Comparison of ENCODE assay signal across 14 cellular contexts in genomic region chr11:68122936-68123539, GRCh38. TPM values are rescaled to one million over a fixed set of nuclear protein-coding genes. Genes with fewer than 3 reads are reported as not detected.
DNase-seq lines count a peak whose midpoint lies in the region; ATAC-seq, FAIRE-seq and TF ChIP-seq lines count a peak whose summit lies in the region.
"Had no signal": no experiment of that assay in that cellular context is flagged by ENCODE, and none has a peak within 500 bp of the region (broad histone marks: within the 10 kb centered on the region; RNA-seq: fewer than 3 reads in every experiment).

No MANE protein-coding gene starts in this region.

- TF ChIP-seq CTCF in activated B cell treated with CpG ODN at 0.5 μM for 24 hours (IDR thresholded peaks at IDR 0.05) (no peak), liver (IDR thresholded peaks at IDR 0.05; ENCODE audit: low read depth, low read length, missing input control) (no peak)

- H3K4me3 Mint-ChIP-seq in T-helper 2 cell treated with Interferon-gamma antibody and Interleukin-4, amounts not matched to agents 5 μg/mL and 100 μg/mL, for 36 hours, result peak overlapping the region; percentile 13
- H3K4me3 Mint-ChIP-seq in activated B cell treated with CpG ODN at 0.5 μM for 24 hours, result peak overlapping the region; percentile 52

- H3K4me1 ChIP-seq in liver (ENCODE audit: control insufficient read depth in 4 of 4, insufficient read depth in 4 of 4, low read length in 3 of 4), result peaks cover 16 to 64% (median 49%) of the 10 kb centered on the region in 4 donors
- peaks cover 0 to 2% of the 10 kb centered on the region in 2 donors for H3K4me1 ChIP-seq in small intestine (ENCODE audit: control insufficient read depth in 2 of 2, insufficient read depth in 1 of 2, low read depth in 1 of 2, low read length in 1 of 2)

- H3K4me1 Mint-ChIP-seq in T-helper 2 cell treated with Interferon-gamma antibody and Interleukin-4, amounts not matched to agents 5 μg/mL and 100 μg/mL, for 36 hours (ENCODE audit: low read depth), result peaks cover 14% of the 10 kb centered on the region
- H3K4me1 Mint-ChIP-seq in activated B cell treated with CpG ODN at 0.5 μM for 24 hours, result peaks cover 25% of the 10 kb centered on the region

- H3K27me3 ChIP-seq in liver (ENCODE audit: control insufficient read depth in 4 of 4, insufficient read depth in 4 of 4, low read length in 3 of 4), result no peaks in the 10 kb centered on the region
- no peaks in the 10 kb centered on the region for H3K27me3 ChIP-seq in small intestine (ENCODE audit: control insufficient read depth in 2 of 2, insufficient read depth in 2 of 2, low read length in 2 of 2)
- H3K27me3 ChIP-seq: dorsolateral prefrontal cortex had no signal

- no peak overlapping the region for H3K27ac Mint-ChIP-seq in T-helper 2 cell treated with Interferon-gamma antibody and Interleukin-4, amounts not matched to agents 5 μg/mL and 100 μg/mL, for 36 hours
- peak overlapping the region; percentile 30 for H3K27ac Mint-ChIP-seq in activated B cell treated with CpG ODN at 0.5 μM for 24 hours

- intact Hi-C loops in activated B cell treated with CpG ODN at 0.5 μM for 24 hours (cut with micrococcal nuclease), result loop anchor here (5.0 kb wide), 1 partner anchor 121 kb away; the partner anchor contains the start of gene UNC93B1

- FAIRE-seq in small intestine (lab: Jason Lieb, UNC), result no peak

- H3K4me3 ChIP-seq in liver (ENCODE audit: low read depth in 1 of 3, low read length in 3 of 3) (no peak overlapping the region), small intestine (ENCODE audit: low read depth in 1 of 2, low read length in 2 of 2) (no peak overlapping the region)

- peak in 1 of 2 donors; percentile 25 for TF ChIP-seq RAD21 in liver (IDR thresholded peaks at IDR 0.05)

- H3K9me3 Mint-ChIP-seq in T-helper 2 cell treated with Interferon-gamma antibody and Interleukin-4, amounts not matched to agents 5 μg/mL and 100 μg/mL, for 36 hours, result no peaks in the 10 kb centered on the region
- H3K9me3 Mint-ChIP-seq in activated B cell treated with CpG ODN at 0.5 μM for 24 hours, result no peaks in the 10 kb centered on the region

- POLR2A ChIA-PET in activated B cell treated with CpG ODN at 0.5 μM for 24 hours (lab: Charles Lee), result no interaction called here

- no peaks in the 10 kb centered on the region for H3K36me3 Mint-ChIP-seq in T-helper 2 cell treated with Interferon-gamma antibody and Interleukin-4, amounts not matched to agents 5 μg/mL and 100 μg/mL, for 36 hours (ENCODE audit: low read depth)
- peaks cover 2% of the 10 kb centered on the region for H3K36me3 Mint-ChIP-seq in activated B cell treated with CpG ODN at 0.5 μM for 24 hours (ENCODE audit: low read depth)

- WGBS in liver, result 57% methylated on average over 9 of the region's 9 CpGs
- 74 to 84% (median 79%) methylated on average over 9 of the region's 9 CpGs for WGBS in small intestine, 3 donors

- peaks cover 9% of the 10 kb centered on the region for H3K27me3 Mint-ChIP-seq in T-helper 2 cell treated with Interferon-gamma antibody and Interleukin-4, amounts not matched to agents 5 μg/mL and 100 μg/mL, for 36 hours (ENCODE audit: low read depth)
- no peaks in the 10 kb centered on the region for H3K27me3 Mint-ChIP-seq in activated B cell treated with CpG ODN at 0.5 μM for 24 hours

- H3K9me3 ChIP-seq in liver (ENCODE audit: control insufficient read depth in 4 of 4, low read length in 3 of 4) (no peaks in the 10 kb centered on the region), small intestine (ENCODE audit: control insufficient read depth, low read depth) (no peaks in the 10 kb centered on the region)

- DNase-seq in T-helper 2 cell treated with Interferon-gamma antibody and Interleukin-4, amounts not matched to agents 5 μg/mL and 100 μg/mL, for 36 hours (ENCODE audit: low spot score), result no peak
- DNase-seq in T-helper 2 cell (no peak), activated B cell treated with CpG ODN at 0.5 μM for 24 hours (no peak), small intestine (peak; percentile 86), NCI-H128 (lab: John Stamatoyannopoulos, UW; ENCODE audit: unreplicated experiment) (no peak)
- no peak for DNase-seq in activated T-cell treated with anti-CD3 and anti-CD28 coated beads, Interleukin-2, amount 50 U/mL, for 48 hours
- DNase-seq: activated gamma-delta T cell treated with Interleukin-2 at 50 U/mL for 16 hours, NCI-H1417 treated with DMSO at 0.1 percent for 48 hours, WERI-Rb-1 had no signal

- H3K27ac ChIP-seq in liver (ENCODE audit: low read depth in 1 of 2, low read length in 2 of 2) (peak overlapping the region; percentile 92 to 98), small intestine (ENCODE audit: low read depth in 1 of 2, low read length in 1 of 2) (peak overlapping the region; percentile 41 to 69)
- H3K27ac ChIP-seq: 22Rv1, parathyroid adenoma, WERI-Rb-1 had no signal

- CTCF ChIA-PET in activated B cell treated with CpG ODN at 0.5 μM for 24 hours (lab: Charles Lee), result no interaction called here

- no peak for ATAC-seq in activated B cell treated with CpG ODN at 0.5 μM for 24 hours (ENCODE audit: low read depth)
- ATAC-seq in HG02981 (IDR thresholded peaks at IDR 0.05; ENCODE audit: unreplicated experiment), result no peak

- H3K36me3 ChIP-seq in liver (ENCODE audit: control insufficient read depth in 4 of 4, insufficient read depth in 3 of 4, low read depth in 1 of 4, low read length in 3 of 4) (no peaks in the 10 kb centered on the region), small intestine (ENCODE audit: control insufficient read depth in 2 of 2, insufficient read depth in 2 of 2, low read length in 2 of 2) (no peaks in the 10 kb centered on the region)
- H3K36me3 ChIP-seq: WERI-Rb-1 had no signal

- H3K9ac ChIP-seq in liver (ENCODE audit: low read depth in 1 of 2, low read length in 2 of 2), result no peak overlapping the region
- H3K9ac ChIP-seq: parathyroid adenoma had no signal

TF ChIP-seq in liver, 16 proteins besides CTCF, POLR2A, EP300 and RAD21:
- TF ChIP-seq HNF4G (IDR thresholded peaks at IDR 0.05), result no peak
- peak; percentile 69 to 82 for TF ChIP-seq RXRA (IDR thresholded peaks at IDR 0.05)
- no peak for TF ChIP-seq TAF1 (conservative IDR thresholded peaks at IDR 0.05)
- peak; percentile 52 for TF ChIP-seq YY1 (IDR thresholded peaks at IDR 0.05)
- TF ChIP-seq SP1 (IDR thresholded peaks at IDR 0.05), result peak; percentile 74
- peak in 1 of 2 donors; percentile 56 for TF ChIP-seq JUND (IDR thresholded peaks at IDR 0.05)
- peak; percentile 59 to 72 for TF ChIP-seq HNF4A (conservative IDR thresholded peaks at IDR 0.05)

RNA-seq across cellular contexts. Expression of gene CHKA, which starts 1.9 kb away (rescaled TPM):
- 11.9 and 16.1 TPM in 2 replicates for total RNA-seq in activated B cell treated with CpG ODN at 0.5 μM for 24 hours
- total RNA-seq in liver, result 10 to 100 TPM; 18.4 to 41.9 TPM
- 10 to 100 TPM; 11.4 to 16.1 TPM for polyA plus RNA-seq in liver
- 100 to 1,000 TPM in 2 of 3 donors, 10 to 100 TPM in 1; 31.5 to 180 (median 131) TPM for polyA plus RNA-seq in small intestine
